In the genomic region with DNA sequence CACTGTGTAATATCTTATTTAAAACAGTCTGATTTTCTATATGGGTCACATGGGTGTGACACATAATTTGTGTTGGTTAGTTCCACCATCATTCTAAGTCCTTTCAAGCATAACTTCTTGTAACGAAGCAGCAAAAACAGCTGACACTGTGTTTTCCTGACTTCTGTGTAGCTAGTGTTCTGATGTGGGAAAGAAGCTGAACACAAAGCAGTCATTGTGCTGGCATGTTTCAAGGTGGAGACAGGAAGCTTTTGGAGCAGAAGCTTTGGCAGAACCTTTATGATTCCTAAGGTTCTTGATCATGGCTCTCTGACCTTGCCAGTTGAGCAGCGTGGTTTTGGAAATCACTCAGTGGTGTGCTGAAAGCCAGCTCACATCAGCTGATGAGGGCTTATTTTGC, we compare ENCODE assay signal across 26 cellular contexts.
A peak's percentile ranks its signal among the peaks of the same experiment; 100 is the strongest.
DNase-seq lines count a peak whose midpoint lies in the region; ATAC-seq, FAIRE-seq and TF ChIP-seq lines count a peak whose summit lies in the region.
"Had no signal": no experiment of that assay in that cellular context is flagged by ENCODE, and none has a peak within 500 bp of the region (broad histone marks: within the 10 kb centered on the region; RNA-seq: fewer than 3 reads in every experiment).

No MANE protein-coding gene starts in this region.

- H3K36me3 ChIP-seq in IMR-90 (ENCODE audit: control insufficient read depth, insufficient read depth, low read length): no peaks in the 10 kb centered on the region
- H3K36me3 ChIP-seq in testis (ENCODE audit: low read depth, missing control alignments): no peaks in the 10 kb centered on the region
- H3K36me3 ChIP-seq: BLaER1, SJCRH30 had no signal

- H3K18ac ChIP-seq in IMR-90 (ENCODE audit: low read depth, low read length): no peak overlapping the region

- H2AFZ ChIP-seq in IMR-90 (replicated peaks; ENCODE audit: low read length, poor library complexity): no peak overlapping the region

- H4K20me1 ChIP-seq in IMR-90 (ENCODE audit: insufficient read depth, low read length): no peaks in the 10 kb centered on the region
- H4K20me1 ChIP-seq: BLaER1 had no signal

- H4K91ac ChIP-seq in IMR-90 (ENCODE audit: insufficient read depth, low read depth, low read length): no peak overlapping the region

- H3K4me2 ChIP-seq in A549 (no peak overlapping the region), IMR-90 (ENCODE audit: low read depth, low read length) (no peak overlapping the region)
- H3K4me2 ChIP-seq: BLaER1, KMS-11 had no signal

- CTCF ChIA-PET in A549 (lab: Yijun Ruan, JAX) (interaction anchor here (0.6 kb wide), 1 partner anchor 152 kb away, joined by 3 read pairs; no protein-coding TSS in a partner anchor), IMR-90 (lab: Yijun Ruan, JAX) (interaction anchor here (0.6 kb wide), 1 partner anchor 17 kb away, joined by 5 read pairs; no protein-coding TSS in a partner anchor)

- TF ChIP-seq CTCF in A549 (IDR thresholded peaks at IDR 0.05): no peak
- no peak for TF ChIP-seq CTCF in IMR-90 (conservative IDR thresholded peaks at IDR 0.05; ENCODE audit: low read depth, low read length)
- no peak for TF ChIP-seq CTCF in testis (IDR thresholded peaks at IDR 0.05)

- no peak overlapping the region for H2AK5ac ChIP-seq in IMR-90 (ENCODE audit: low read depth, low read length)

- in situ Hi-C loops in IMR-90 (cut with MboI; ENCODE audit: low sequenced_read_pairs): no loop called here

- no peak overlapping the region for H2BK20ac ChIP-seq in IMR-90 (ENCODE audit: low read depth, low read length)

- H2AK9ac ChIP-seq in IMR-90 (replicated peaks; ENCODE audit: low read depth, low read length, poor library complexity): no peak overlapping the region

- no peak overlapping the region for H3K9ac ChIP-seq in IMR-90 (ENCODE audit: low read depth, low read length)
- H3K9ac ChIP-seq: BLaER1, KMS-11 had no signal

- BruUV-seq in IMR-90 (replicated peaks; lab: Mats Ljungman, UMichigan): no TSS peak

- no peak overlapping the region for H2BK120ac ChIP-seq in IMR-90 (ENCODE audit: low read depth, low read length)

- TF ChIP-seq POLR2A in A549 (IDR thresholded peaks at IDR 0.05; ENCODE audit: low read length): no peak
- TF ChIP-seq POLR2A in IMR-90 (IDR thresholded peaks at IDR 0.05; ENCODE audit: low read depth, low read length): no peak
- no peak for TF ChIP-seq POLR2A in testis (IDR thresholded peaks at IDR 0.05)

- no peak overlapping the region for H3K4me3 ChIP-seq in A549
- no peak overlapping the region for H3K4me3 ChIP-seq in IMR-90 (ENCODE audit: insufficient read depth, low read depth, low read length)
- H3K4me3 ChIP-seq in testis: no peak overlapping the region
- H3K4me3 ChIP-seq: BLaER1, SJCRH30 had no signal

- H3K9me3 ChIP-seq in A549 (no peaks in the 10 kb centered on the region), IMR-90 (ENCODE audit: control insufficient read depth, insufficient read depth, low read length) (peaks cover 4% of the 10 kb centered on the region), testis (no peaks in the 10 kb centered on the region)
- H3K9me3 ChIP-seq: BLaER1, SJCRH30 had no signal

- 2% methylated on average over 2 of the region's 2 CpGs for WGBS in A549 (ENCODE audit: missing lambda C conversion rate)
- WGBS in IMR-90 (ENCODE audit: extremely low coverage in 2 of 2, insufficient read length in 1 of 2), 2 experiments: no CpG with 5 or more reads among the region's 2 CpGs
- 49 to 67% methylated on average over 2 of the region's 2 CpGs for WGBS in testis, 2 donors

- H3K14ac ChIP-seq in IMR-90 (replicated peaks; ENCODE audit: low read depth, low read length): no peak overlapping the region

- H2BK5ac ChIP-seq in IMR-90 (ENCODE audit: low read depth, low read length, poor library complexity, severe bottlenecking): no peak overlapping the region

- no peak overlapping the region for H4K5ac ChIP-seq in IMR-90 (ENCODE audit: low read depth, low read length)

- ATAC-seq in A549 (no peak), IMR-90 (ENCODE audit: low read depth) (no peak)
- ATAC-seq: HCT116, PC-3, Right ventricle myocardium inferior had no signal

- H3K56ac ChIP-seq in IMR-90 (ENCODE audit: extremely low read depth, insufficient read depth, low read length): no peak overlapping the region

- intact Hi-C loops in IMR-90 (cut with micrococcal nuclease): no loop called here
- intact Hi-C loops in testis (cut with DNase I; ENCODE audit: low total_unique reads): no loop called here

- POLR2A ChIA-PET in A549 (lab: Yijun Ruan, JAX): no interaction called here
- POLR2A ChIA-PET in IMR-90 (lab: Charles Lee; ENCODE audit: unreplicated experiment): no interaction called here

- H3K27ac ChIP-seq in A549 (no peak overlapping the region), IMR-90 (ENCODE audit: insufficient read depth, low read length) (no peak overlapping the region), testis (no peak overlapping the region)
- H3K27ac ChIP-seq: BLaER1, KMS-11, SJCRH30 had no signal

- no peak overlapping the region for H2BK15ac ChIP-seq in IMR-90 (ENCODE audit: low read depth, low read length)

- H3K79me1 ChIP-seq in IMR-90 (ENCODE audit: low read depth in 1 of 2, low read length in 2 of 2): no peaks in the 10 kb centered on the region

- no peak for FAIRE-seq in A549 (lab: Jason Lieb, UNC)
- FAIRE-seq: GM18507, HTR-8/SVneo had no signal

- H4K8ac ChIP-seq in IMR-90 (ENCODE audit: low read depth in 2 of 2, low read length in 2 of 2): no peak overlapping the region

- no peak overlapping the region for H3K4ac ChIP-seq in IMR-90 (ENCODE audit: low read depth, low read length)

- H3K27me3 ChIP-seq in IMR-90 (ENCODE audit: control insufficient read depth, insufficient read depth, low read length) (no peaks in the 10 kb centered on the region), testis (no peaks in the 10 kb centered on the region)
- H3K27me3 ChIP-seq: BLaER1, SJCRH30 had no signal

- no peak overlapping the region for H3K23ac ChIP-seq in IMR-90 (ENCODE audit: low read depth, low read length)

- DNase-seq in A549 (ENCODE audit: low read depth in 1 of 2, low spot score in 1 of 2) (no peak), IMR-90 (no peak), foreskin melanocyte (peak; percentile 40), testis (peak; percentile 37), COR-L47 (lab: John Stamatoyannopoulos, UW) (no peak), HuH-7 (ENCODE audit: low spot score) (no peak), HPDE6-E6E7 (ENCODE audit: extremely low spot score) (no peak)
- DNase-seq: CD4-positive, CD25-positive, alpha-beta regulatory T cell; DMS53; GOT3; NCI-H1048; NCI-H1417; NCI-H1694; NCI-H2029 treated with DMSO at 0.1 percent for 48 hours; NCI-H446 treated with DMSO at 0.1 percent for 48 hours; NCI-H526; NCI-H82; NK-92 treated with Interleukin-12 subunit alpha and Interleukin-12 subunit beta, amount 100 ng/mL, for 24 hours; PC-3 had no signal

- TF ChIP-seq RAD21 in A549 (conservative IDR thresholded peaks at IDR 0.05 in 1 of 2, IDR thresholded peaks at IDR 0.05 in 1 of 2) (no peak), IMR-90 (IDR thresholded peaks at IDR 0.05; ENCODE audit: low read length) (no peak)

- H3K9me1 ChIP-seq in IMR-90 (ENCODE audit: insufficient read depth, low read length): no peaks in the 10 kb centered on the region

- dilution Hi-C loops in IMR-90 (cut with HindIII; ENCODE audit: low sequenced_read_pairs, unreplicated experiment): no loop called here

- no peaks in the 10 kb centered on the region for H3K4me1 ChIP-seq in A549
- H3K4me1 ChIP-seq in IMR-90 (ENCODE audit: control insufficient read depth, insufficient read depth, low read length): no peaks in the 10 kb centered on the region
- H3K4me1 ChIP-seq in testis: no peaks in the 10 kb centered on the region
- H3K4me1 ChIP-seq: BLaER1, SJCRH30 had no signal

- no peak for TF ChIP-seq EP300 in A549 (IDR thresholded peaks at IDR 0.05)

TF ChIP-seq in A549, 52 proteins besides CTCF, POLR2A, EP300 and RAD21:
- TF ChIP-seq SREBF2 (IDR thresholded peaks at IDR 0.05) (no peak), CBX8 (IDR thresholded peaks at IDR 0.05) (no peak), MAFK (IDR thresholded peaks at IDR 0.05; ENCODE audit: partially characterized antibody) (peak; percentile 60)

TF ChIP-seq in IMR-90, 13 proteins besides CTCF, POLR2A, EP300 and RAD21:
- TF ChIP-seq MAZ (IDR thresholded peaks at IDR 0.05; ENCODE audit: borderline replicate concordance, low read depth, low read length) (no peak), MAFK (IDR thresholded peaks at IDR 0.05; ENCODE audit: low read depth, low read length) (peak; percentile 58; the same call in 1 of the 2 replicates), CEBPB (IDR thresholded peaks at IDR 0.05; ENCODE audit: low read depth, low read length) (no peak), NFE2L2 (IDR thresholded peaks at IDR 0.05; ENCODE audit: low read depth, low read length) (no peak), MXI1 (IDR thresholded peaks at IDR 0.05; ENCODE audit: borderline replicate concordance, low read depth, low read length) (no peak)

Comparison
In these comparisons a context has a peak if more than half of its experiments do, and no peak if none do; other contexts are left out.
1. DNase-seq: peak in foreskin melanocyte (single experiment) and testis (single experiment); none in A549 (0 of 2), IMR-90 (single experiment), COR-L47 (single experiment), HuH-7 (single experiment) and HPDE6-E6E7 (single experiment).